23 cellular contexts compared by ENCODE assay signal in the genomic region with DNA sequence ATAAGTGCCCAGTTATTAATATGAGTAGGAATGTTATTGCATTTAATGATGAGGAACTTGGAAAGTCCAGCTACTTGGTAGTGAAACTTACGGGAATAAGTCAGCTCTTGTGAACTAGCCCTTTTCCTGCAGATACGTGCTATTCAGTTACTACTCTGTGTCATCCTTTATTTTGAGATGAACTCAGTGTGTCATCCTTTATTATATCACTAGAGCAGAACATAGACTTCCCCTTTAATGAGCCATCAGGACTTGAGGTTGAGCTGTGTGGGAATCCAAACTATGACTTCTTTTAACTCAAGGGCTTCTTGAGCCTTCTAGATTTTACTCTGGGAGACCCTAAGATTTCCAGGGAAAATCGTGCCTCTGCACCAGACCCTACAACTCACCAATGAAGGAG. TPM values are rescaled to one million over a fixed set of nuclear protein-coding genes. Genes with fewer than 3 reads are reported as not detected.
"Had no signal": no experiment of that assay in that cellular context is flagged by ENCODE, and none has a peak within 500 bp of the region (broad histone marks: within the 10 kb centered on the region; RNA-seq: fewer than 3 reads in every experiment).

No MANE protein-coding gene starts in this region.

- H3K9me3 Mint-ChIP-seq: activated CD4-positive, alpha-beta T cell treated with anti-CD3 and anti-CD28 coated beads, Interleukin-2, amount 10 ng/mL, durations not matched to agents 24 days and 14 days; activated CD8-positive, alpha-beta T cell treated with anti-CD3 and anti-CD28 coated beads for 36 hours; activated naive CD8-positive, alpha-beta T cell treated with anti-CD3 and anti-CD28 coated beads, Interleukin-2, amount 10 ng/mL, durations not matched to agents 7 days and 5 days; activated T-helper 17 cell treated with anti-CD3 and anti-CD28 coated beads, Interleukin-2, amount 50 U/mL, for 72 hours; neural progenitor cell had no signal

- H3K9ac ChIP-seq: neural progenitor cell had no signal

- H3K4me1 Mint-ChIP-seq: activated CD4-positive, alpha-beta T cell treated with anti-CD3 and anti-CD28 coated beads, Interleukin-2, amount 10 ng/mL, durations not matched to agents 24 days and 14 days; activated naive CD8-positive, alpha-beta T cell treated with anti-CD3 and anti-CD28 coated beads, Interleukin-2, amount 10 ng/mL, durations not matched to agents 7 days and 5 days; activated T-helper 17 cell treated with anti-CD3 and anti-CD28 coated beads, Interleukin-2, amount 50 U/mL, for 72 hours had no signal

- H3K27ac Mint-ChIP-seq: activated CD4-positive, alpha-beta T cell treated with anti-CD3 and anti-CD28 coated beads, Interleukin-2, amount 10 ng/mL, durations not matched to agents 24 days and 14 days; activated CD8-positive, alpha-beta T cell treated with anti-CD3 and anti-CD28 coated beads for 36 hours; activated naive CD8-positive, alpha-beta T cell treated with anti-CD3 and anti-CD28 coated beads, Interleukin-2, amount 10 ng/mL, durations not matched to agents 7 days and 5 days; activated T-helper 17 cell treated with anti-CD3 and anti-CD28 coated beads, Interleukin-2, amount 50 U/mL, for 72 hours; naive B cell; neural progenitor cell had no signal

- H3K4me3 Mint-ChIP-seq: activated CD4-positive, alpha-beta T cell treated with anti-CD3 and anti-CD28 coated beads, Interleukin-2, amount 10 ng/mL, durations not matched to agents 24 days and 14 days; activated CD8-positive, alpha-beta T cell treated with anti-CD3 and anti-CD28 coated beads for 36 hours; activated naive CD8-positive, alpha-beta T cell treated with anti-CD3 and anti-CD28 coated beads, Interleukin-2, amount 10 ng/mL, durations not matched to agents 7 days and 5 days; activated T-helper 17 cell treated with anti-CD3 and anti-CD28 coated beads, Interleukin-2, amount 50 U/mL, for 72 hours; naive B cell; neural progenitor cell had no signal

- H3K9me3 ChIP-seq: sigmoid colon, thyroid gland had no signal

- H3K36me3 Mint-ChIP-seq: neural progenitor cell had no signal

- H3K4me3 ChIP-seq: hepatocyte, neural progenitor cell, sigmoid colon, thyroid gland had no signal

- ATAC-seq: activated CD8-positive, alpha-beta T cell treated with anti-CD3 and anti-CD28 coated beads for 36 hours; activated T-helper 17 cell treated with anti-CD3 and anti-CD28 coated beads, Interleukin-2, amount 50 U/mL, for 72 hours; esophagus mucosa had no signal

- H3K36me3 ChIP-seq: brain microvascular endothelial cell, neural progenitor cell, sigmoid colon, thyroid gland had no signal

- H3K79me2 ChIP-seq: hepatocyte had no signal

- DNase-seq: activated CD4-positive, alpha-beta T cell treated with anti-CD3 and anti-CD28 coated beads, Interleukin-2, amount 10 ng/mL, durations not matched to agents 24 days and 14 days; activated CD8-positive, alpha-beta T cell treated with anti-CD3 and anti-CD28 coated beads for 36 hours; activated naive CD4-positive, alpha-beta T cell; activated naive CD8-positive, alpha-beta T cell treated with anti-CD3 and anti-CD28 coated beads, Interleukin-2, amount 10 ng/mL, durations not matched to agents 7 days and 5 days; activated T-cell treated with anti-CD3 and anti-CD28 coated beads, Interleukin-2, amount 50 U/mL, for 1 hour; brain microvascular endothelial cell; effector CD4-positive, alpha-beta T cell; naive B cell; sigmoid colon; stimulated activated CD4-positive, alpha-beta T cell treated with anti-CD3 and anti-CD28 coated beads, Interleukin-12 subunit alpha, Interleukin-12 subunit beta, amount 100 ng/mL, for 4 hours; stimulated activated CD4-positive, alpha-beta T cell treated with anti-CD3 and anti-CD28 coated beads, Interleukin-1b, Interleukin-23, amount 100 ng/mL, for 48 hours; stimulated activated CD8-positive, alpha-beta memory T cell treated with anti-CD3 and anti-CD28 coated beads, Interleukin-4, amount 100 ng/mL, for 48 hours; stimulated activated naive CD4-positive, alpha-beta T cell; T1000; thyroid gland had no signal

- H2AFZ ChIP-seq: hepatocyte, neural progenitor cell had no signal

- H3K4me2 ChIP-seq: hepatocyte, neural progenitor cell had no signal

- H3K27ac ChIP-seq: brain microvascular endothelial cell, hepatocyte, neural progenitor cell, sigmoid colon, thyroid gland had no signal

RNA-seq across cellular contexts. Expression of gene ACTC1, which starts 3.6 kb away (rescaled TPM):
- total RNA-seq: activated CD4-positive, alpha-beta T cell treated with anti-CD3 and anti-CD28 coated beads, Interleukin-2, amount 10 ng/mL, durations not matched to agents 24 days and 14 days; activated CD8-positive, alpha-beta T cell treated with anti-CD3 and anti-CD28 coated beads for 36 hours; activated naive CD8-positive, alpha-beta T cell treated with anti-CD3 and anti-CD28 coated beads, Interleukin-2, amount 10 ng/mL, durations not matched to agents 7 days and 5 days; activated T-helper 17 cell treated with anti-CD3 and anti-CD28 coated beads, Interleukin-2, amount 50 U/mL, for 72 hours; lung microvascular endothelial cell; T-helper 1 cell treated with Interleukin-12 subunit alpha and Interleukin-12 subunit beta and Interleukin-4 antibody, amounts not matched to agents 30 ng/mL and 1 ng/mL, for 36 hours had no signal

RNA-seq across cellular contexts. Expression of gene GJD2, which starts 36.9 kb away (rescaled TPM):
- total RNA-seq: activated CD4-positive, alpha-beta T cell treated with anti-CD3 and anti-CD28 coated beads, Interleukin-2, amount 10 ng/mL, durations not matched to agents 24 days and 14 days; activated CD8-positive, alpha-beta T cell treated with anti-CD3 and anti-CD28 coated beads for 36 hours; activated naive CD8-positive, alpha-beta T cell treated with anti-CD3 and anti-CD28 coated beads, Interleukin-2, amount 10 ng/mL, durations not matched to agents 7 days and 5 days; activated T-helper 17 cell treated with anti-CD3 and anti-CD28 coated beads, Interleukin-2, amount 50 U/mL, for 72 hours; esophagus mucosa; lung microvascular endothelial cell; osteocyte; T-helper 1 cell treated with Interleukin-12 subunit alpha and Interleukin-12 subunit beta and Interleukin-4 antibody, amounts not matched to agents 30 ng/mL and 1 ng/mL, for 36 hours; thyroid gland had no signal
- polyA plus RNA-seq: hepatocyte, sigmoid colon, urinary bladder had no signal
